Comparison of ENCODE assay signal across 33 cellular contexts in the genomic region with DNA sequence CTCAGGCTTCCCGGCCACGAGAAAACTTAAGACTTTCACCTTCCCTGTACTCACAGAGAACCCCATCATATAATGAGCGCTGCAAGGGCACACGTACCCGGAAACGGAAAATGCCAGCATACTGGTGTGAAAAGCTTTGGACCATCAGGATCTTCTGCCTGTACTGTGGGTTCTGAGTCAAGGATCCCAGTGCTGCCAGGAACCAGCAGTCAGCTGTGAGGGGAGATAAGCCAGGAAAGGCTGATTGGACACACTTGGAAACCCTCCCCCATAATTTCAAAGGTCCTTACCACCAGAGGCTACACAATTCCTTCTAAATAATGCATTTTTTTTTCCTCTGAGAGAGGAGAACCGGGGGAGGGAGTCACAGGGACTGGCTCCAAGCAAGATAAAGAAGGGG.
DNase-seq lines count a peak whose midpoint lies in the region; ATAC-seq, FAIRE-seq and TF ChIP-seq lines count a peak whose summit lies in the region.
"Had no signal": no experiment of that assay in that cellular context is flagged by ENCODE, and none has a peak within 500 bp of the region (broad histone marks: within the 10 kb centered on the region; RNA-seq: fewer than 3 reads in every experiment).

No MANE protein-coding gene starts in this region.

- no peak for ATAC-seq in HG03571 (IDR thresholded peaks at IDR 0.05; ENCODE audit: unreplicated experiment)
- ATAC-seq: body of pancreas; heart right ventricle; stimulated activated naive CD8-positive, alpha-beta T cell treated with anti-CD3 and anti-CD28 coated beads, Interleukin-15, Interleukin-2, amounts not matched to agents 100 U/mL and 50 U/mL, for 24 hours had no signal

- peak overlapping the region in 9 of 11 experiments; percentile 7 to 54 (median 36); a peak in 12 of 22 replicates for H3K4me2 ChIP-seq in BLaER1 treated with 17β-estradiol and CSF1 and Interleukin-3, amounts not matched to agents 10 nM and 100 nM

- CTCF ChIA-PET in GM10248 (lab: Yijun Ruan, JAX): interaction anchor here (0.8 to 1.8 kb wide), 3 partner anchors 13 to 557 kb away, joined by 3 read pairs; no protein-coding TSS in a partner anchor

- FAIRE-seq in D721Med (lab: Jason Lieb, UNC): no peak
- FAIRE-seq: endometrium, HTR-8/SVneo had no signal

- DNase-seq in SK-N-MC (ENCODE audit: low read depth, low spot score) (no peak), islet precursor cell (peak; percentile 53), GM10248 (ENCODE audit: extremely low spot score) (no peak), D721Med (ENCODE audit: insufficient read length, low spot score) (no peak)
- peak; percentile 12 for DNase-seq in stimulated activated CD8-positive, alpha-beta memory T cell treated with anti-CD3 and anti-CD28 coated beads, Interleukin-4, amount 100 ng/mL, for 48 hours
- DNase-seq in activated effector memory CD4-positive, alpha-beta T cell treated with Interleukin-2 at 50 U/mL for 16 hours: no peak
- DNase-seq: activated B cell treated with CpG ODN at 0.5 μM for 24 hours; activated CD4-positive, alpha-beta T cell treated with anti-CD3 and anti-CD28 coated beads, Interleukin-2, amount 50 U/mL, for 1 hour; activated naive CD4-positive, alpha-beta T cell treated with anti-CD3 and anti-CD28 coated beads for 36 hours; body of pancreas; C1 segment of cervical spinal cord; dermis blood vessel endothelial cell; DMS79; foreskin melanocyte; GF-D8; heart right ventricle; HFFc6; NCI-H1092 treated with DMSO at 0.1 percent for 48 hours; NCI-H1694 treated with DMSO at 0.1 percent for 48 hours; NCI-H2171; NCI-H510A; nephron progenitor cell; ovary; RPMI8226; stimulated activated naive CD8-positive, alpha-beta T cell treated with anti-CD3 and anti-CD28 coated beads, Interleukin-15, Interleukin-2, amounts not matched to agents 100 U/mL and 50 U/mL, for 24 hours; uterus had no signal

- TF ChIP-seq CTCF in GM10248 (IDR thresholded peaks at IDR 0.05; ENCODE audit: control extremely low read depth, extremely low read depth, low read depth, missing control alignments) (no peak), D721Med (IDR thresholded peaks at IDR 0.05; ENCODE audit: insufficient read depth, missing control alignments) (no peak)

- no peaks in the 10 kb centered on the region for H4K20me1 ChIP-seq in BLaER1 treated with 17β-estradiol and CSF1 and Interleukin-3, amounts not matched to agents 10 nM and 100 nM

- H3K27ac ChIP-seq in BLaER1 treated with 17β-estradiol and CSF1 and Interleukin-3, amounts not matched to agents 10 nM and 100 nM: no peak overlapping the region
- H3K27ac ChIP-seq in SK-N-MC: no peak overlapping the region
- H3K27ac ChIP-seq: body of pancreas, heart right ventricle, ovary, SJCRH30, thoracic aorta, uterus had no signal

- no peak overlapping the region; a peak in 1 of 22 replicates for H3K9ac ChIP-seq in BLaER1 treated with 17β-estradiol and CSF1 and Interleukin-3, amounts not matched to agents 10 nM and 100 nM
- H3K9ac ChIP-seq in SK-N-MC (ENCODE audit: insufficient read length): no peak overlapping the region

- H3K9me3 ChIP-seq in BLaER1 treated with 17β-estradiol and CSF1 and Interleukin-3, amounts not matched to agents 10 nM and 100 nM (replicated peaks in 1 of 11): no peaks in the 10 kb centered on the region
- no peaks in the 10 kb centered on the region for H3K9me3 ChIP-seq in SK-N-MC (ENCODE audit: low read depth, low read length)
- H3K9me3 ChIP-seq: body of pancreas, Caco-2, heart right ventricle, ovary, SJCRH30, thoracic aorta, uterus had no signal

- peaks cover 0 to 10% (median 6%) of the 10 kb centered on the region in 10 experiments; a peak in 9 of 20 replicates for H3K4me1 ChIP-seq in BLaER1 treated with 17β-estradiol and CSF1 and Interleukin-3, amounts not matched to agents 10 nM and 100 nM
- H3K4me1 ChIP-seq: body of pancreas, heart right ventricle, SJCRH30, uterus had no signal

- H3K4me3 ChIP-seq in BLaER1 treated with 17β-estradiol and CSF1 and Interleukin-3, amounts not matched to agents 10 nM and 100 nM: no peak overlapping the region
- H3K4me3 ChIP-seq in SK-N-MC: peak overlapping the region; percentile 16
- H3K4me3 ChIP-seq: body of pancreas, heart right ventricle, ovary, SJCRH30, thoracic aorta, uterus had no signal

- no peaks in the 10 kb centered on the region for H3K36me3 ChIP-seq in BLaER1 treated with 17β-estradiol and CSF1 and Interleukin-3, amounts not matched to agents 10 nM and 100 nM
- no peaks in the 10 kb centered on the region for H3K36me3 ChIP-seq in SK-N-MC (ENCODE audit: insufficient read depth, low read length)
- H3K36me3 ChIP-seq: heart right ventricle, ovary, SJCRH30, thoracic aorta, uterus had no signal

- POLR2A ChIA-PET in GM10248 (lab: Yijun Ruan, JAX): no interaction called here

- H3K27me3 ChIP-seq in BLaER1 treated with 17β-estradiol and CSF1 and Interleukin-3, amounts not matched to agents 10 nM and 100 nM: peaks cover 0 to 8% (median 0%) of the 10 kb centered on the region in 11 experiments; a peak in 2 of 22 replicates
- H3K27me3 ChIP-seq: body of pancreas, ovary, uterus had no signal

Comparison
In these comparisons a context has a peak if more than half of its experiments do, and no peak if none do; other contexts are left out.
1. DNase-seq: peak in islet precursor cell (single experiment) and stimulated activated CD8-positive, alpha-beta memory T cell treated with anti-CD3 and anti-CD28 coated beads, Interleukin-4, amount 100 ng/mL, for 48 hours (single experiment); none in SK-N-MC (single experiment), GM10248 (single experiment), D721Med (single experiment) and activated effector memory CD4-positive, alpha-beta T cell treated with Interleukin-2 at 50 U/mL for 16 hours (single experiment).